In genomic region chr2:175022923-175023322, GRCh38 we compare ENCODE assay signal across 8 cellular contexts.
"Had no signal": no experiment of that assay in that cellular context is flagged by ENCODE, and none has a peak within 500 bp of the region (broad histone marks: within the 10 kb centered on the region; RNA-seq: fewer than 3 reads in every experiment).

No MANE protein-coding gene starts in this region.

- H3K9me3 ChIP-seq: HAP-1 had no signal

- DNase-seq: HFFc6, IMR-90, KG1 had no signal

- H3K9me3 Mint-ChIP-seq: GM23338, HFFc6 had no signal

- H3K4me1 ChIP-seq: HAP-1 had no signal

- H3K27ac ChIP-seq: HL-60 had no signal

- ATAC-seq: GM23338, HCT116, K562 had no signal

- H3K27ac Mint-ChIP-seq: GM23338, HFFc6 had no signal

- H3K4me3 Mint-ChIP-seq: GM23338, HFFc6 had no signal

- H2AFZ ChIP-seq: GM23338 had no signal

- H3K4me2 ChIP-seq: GM23338 had no signal
